8 cellular contexts compared by ENCODE assay signal in genomic region chr22:40276877-40277823, GRCh38.
DNase-seq lines count a peak whose midpoint lies in the region; ATAC-seq, FAIRE-seq and TF ChIP-seq lines count a peak whose summit lies in the region.

No MANE protein-coding gene starts in this region.

- H3K27me3 ChIP-seq in astrocyte (ENCODE audit: insufficient read depth, low read length) (no peaks in the 10 kb centered on the region), suprapubic skin (no peaks in the 10 kb centered on the region), Caco-2 (replicated peaks; ENCODE audit: control insufficient read depth, insufficient read depth, low read length) (no peaks in the 10 kb centered on the region)

- no peaks in the 10 kb centered on the region for H3K79me2 ChIP-seq in astrocyte (ENCODE audit: insufficient read depth, low read length)

- CTCF ChIA-PET in Caco-2 (lab: Charles Lee): no interaction called here

- H3K36me3 ChIP-seq in astrocyte (ENCODE audit: insufficient read depth, low read length): peaks cover 10% of the 10 kb centered on the region
- H3K36me3 ChIP-seq in suprapubic skin: peaks cover 35% of the 10 kb centered on the region
- H3K36me3 ChIP-seq in Caco-2 (ENCODE audit: control insufficient read depth, insufficient read depth, low read length): no peaks in the 10 kb centered on the region

- DNase-seq in T-helper 1 cell (no peak), astrocyte (ENCODE audit: low read depth) (peak; percentile 55), iris pigment epithelial cell (ENCODE audit: low read depth) (peak; percentile 69), suprapubic skin (ENCODE audit: low spot score in 2 of 2) (no peak), HPDE6-E6E7 (ENCODE audit: extremely low spot score) (no peak), Caco-2 (no peak)

- no peaks in the 10 kb centered on the region for H3K9me3 Mint-ChIP-seq in T-helper 1 cell treated with Interleukin-12 subunit alpha and Interleukin-12 subunit beta and Interleukin-4 antibody, amounts not matched to agents 30 μg/mL and 1 μg/mL, for 36 hours
- no peaks in the 10 kb centered on the region for H3K9me3 Mint-ChIP-seq in astrocyte (ENCODE audit: unreplicated experiment)
- no peaks in the 10 kb centered on the region for H3K9me3 Mint-ChIP-seq in Caco-2 (ENCODE audit: unreplicated experiment)

- no peaks in the 10 kb centered on the region for H3K9me3 ChIP-seq in astrocyte (ENCODE audit: insufficient read depth, low read depth, low read length)
- no peaks in the 10 kb centered on the region for H3K9me3 ChIP-seq in suprapubic skin
- H3K9me3 ChIP-seq in Caco-2: no peaks in the 10 kb centered on the region

- H3K4me1 Mint-ChIP-seq in T-helper 1 cell treated with Interleukin-12 subunit alpha and Interleukin-12 subunit beta and Interleukin-4 antibody, amounts not matched to agents 30 μg/mL and 1 μg/mL, for 36 hours (ENCODE audit: low read depth): peaks cover 25% of the 10 kb centered on the region
- H3K4me1 Mint-ChIP-seq in astrocyte (ENCODE audit: low read depth, unreplicated experiment): peaks cover 8% of the 10 kb centered on the region
- no peaks in the 10 kb centered on the region for H3K4me1 Mint-ChIP-seq in Caco-2 (ENCODE audit: low read depth, unreplicated experiment)

- TF ChIP-seq POLR2A in suprapubic skin (IDR thresholded peaks at IDR 0.05): no peak

- no peak overlapping the region for H2AFZ ChIP-seq in astrocyte (ENCODE audit: low read depth, low read length)

- H4K20me1 ChIP-seq in astrocyte (ENCODE audit: insufficient read depth, low read length): peaks cover 8% of the 10 kb centered on the region

- WGBS in suprapubic skin: 30% methylated on average over 10 of the region's 10 CpGs

- H3K4me1 ChIP-seq in astrocyte (ENCODE audit: insufficient read depth, low read length) (peaks cover 3% of the 10 kb centered on the region), suprapubic skin (peaks cover 36% of the 10 kb centered on the region), Caco-2 (no peaks in the 10 kb centered on the region)

- H3K27me3 Mint-ChIP-seq in T-helper 1 cell treated with Interleukin-12 subunit alpha and Interleukin-12 subunit beta and Interleukin-4 antibody, amounts not matched to agents 30 μg/mL and 1 μg/mL, for 36 hours (ENCODE audit: low read depth): no peaks in the 10 kb centered on the region
- no peaks in the 10 kb centered on the region for H3K27me3 Mint-ChIP-seq in astrocyte (ENCODE audit: low read depth, unreplicated experiment)
- H3K27me3 Mint-ChIP-seq in Caco-2 (ENCODE audit: insufficient read depth, unreplicated experiment): no peaks in the 10 kb centered on the region

- TF ChIP-seq CTCF in astrocyte (IDR thresholded peaks at IDR 0.05; ENCODE audit: insufficient read depth, low read depth, low read length) (no peak), suprapubic skin (IDR thresholded peaks at IDR 0.05) (no peak), Caco-2 (IDR thresholded peaks at IDR 0.05; ENCODE audit: insufficient read depth in 1 of 2, low read depth in 1 of 2, low read length in 1 of 2, severe bottlenecking in 1 of 2, unreplicated experiment in 1 of 2) (no peak)

- POLR2A ChIA-PET in Caco-2 (lab: Charles Lee): no interaction called here

- peak overlapping the region; percentile 71 for H3K27ac ChIP-seq in astrocyte (ENCODE audit: low read depth, low read length)
- peak overlapping the region; percentile 85 for H3K27ac ChIP-seq in suprapubic skin

- FAIRE-seq in astrocyte (lab: Jason Lieb, UNC): no peak

- TF ChIP-seq EP300 in suprapubic skin (IDR thresholded peaks at IDR 0.05): no peak

- no TSS peak for BruUV-seq in Caco-2 (replicated peaks; lab: Mats Ljungman, UMichigan)

- H3K4me2 ChIP-seq in astrocyte (ENCODE audit: low read length): peak overlapping the region; percentile 84

- peak overlapping the region; percentile 97 for H3K27ac Mint-ChIP-seq in T-helper 1 cell treated with Interleukin-12 subunit alpha and Interleukin-12 subunit beta and Interleukin-4 antibody, amounts not matched to agents 30 μg/mL and 1 μg/mL, for 36 hours
- H3K27ac Mint-ChIP-seq in astrocyte (ENCODE audit: unreplicated experiment) (no peak overlapping the region), Caco-2 (ENCODE audit: unreplicated experiment) (no peak overlapping the region)

- intact Hi-C loops in Caco-2 (cut with micrococcal nuclease; ENCODE audit: unreplicated experiment): no loop called here

- peaks cover 48% of the 10 kb centered on the region for H3K36me3 Mint-ChIP-seq in T-helper 1 cell treated with Interleukin-12 subunit alpha and Interleukin-12 subunit beta and Interleukin-4 antibody, amounts not matched to agents 30 μg/mL and 1 μg/mL, for 36 hours (ENCODE audit: low read depth)
- H3K36me3 Mint-ChIP-seq in astrocyte (ENCODE audit: low read depth, unreplicated experiment) (peaks cover 16% of the 10 kb centered on the region), Caco-2 (ENCODE audit: insufficient read depth, unreplicated experiment) (no peaks in the 10 kb centered on the region)

- peak overlapping the region; percentile 87 for H3K4me3 Mint-ChIP-seq in T-helper 1 cell treated with Interleukin-12 subunit alpha and Interleukin-12 subunit beta and Interleukin-4 antibody, amounts not matched to agents 30 μg/mL and 1 μg/mL, for 36 hours
- no peak overlapping the region for H3K4me3 Mint-ChIP-seq in astrocyte (ENCODE audit: unreplicated experiment)
- no peak overlapping the region for H3K4me3 Mint-ChIP-seq in Caco-2 (ENCODE audit: unreplicated experiment)

- H3K4me3 ChIP-seq in astrocyte (ENCODE audit: insufficient read depth, low read depth, low read length): peak overlapping the region; percentile 49
- H3K4me3 ChIP-seq in suprapubic skin: peak overlapping the region; percentile 42
- H3K4me3 ChIP-seq in Caco-2 (ENCODE audit: low read depth, low read length): no peak overlapping the region

- ATAC-seq in HG02642 (IDR thresholded peaks at IDR 0.05; ENCODE audit: poor library complexity, unreplicated experiment): no peak

- peak overlapping the region; percentile 67 for H3K9ac ChIP-seq in astrocyte (ENCODE audit: low read length)

Comparison
In these comparisons a context has a peak if more than half of its experiments do, and no peak if none do; other contexts are left out.
1. DNase-seq: peak in astrocyte (single experiment) and iris pigment epithelial cell (single experiment); none in T-helper 1 cell (0 of 5), suprapubic skin (0 of 2), HPDE6-E6E7 (single experiment) and Caco-2 (0 of 2).